In genomic region chr13:102597029-102598015, GRCh38 we compare ENCODE assay signal across 8 cellular contexts. TPM values are rescaled to one million over a fixed set of nuclear protein-coding genes. Genes with fewer than 3 reads are reported as not detected.
DNase-seq lines count a peak whose midpoint lies in the region; ATAC-seq and TF ChIP-seq lines count a peak whose summit lies in the region.

No MANE protein-coding gene starts in this region.

- no peaks in the 10 kb centered on the region for H3K27me3 Mint-ChIP-seq in activated naive CD8-positive, alpha-beta T cell treated with anti-CD3 and anti-CD28 coated beads, Interleukin-2, amount 50 U/mL, for 24 hours

- peaks cover 68% of the 10 kb centered on the region for H3K79me2 ChIP-seq in OCI-LY7 (ENCODE audit: insufficient read depth, low read depth, low read length)

- H3K27me3 ChIP-seq in AG04450 (ENCODE audit: control insufficient read depth, insufficient read depth, low read length) = no peaks in the 10 kb centered on the region
- H3K27me3 ChIP-seq in right atrium auricular region = no peaks in the 10 kb centered on the region

- H3K4me2 ChIP-seq in OCI-LY7 (ENCODE audit: low read length) = peak overlapping the region; percentile 95

- no peaks in the 10 kb centered on the region for H3K9me3 Mint-ChIP-seq in activated naive CD8-positive, alpha-beta T cell treated with anti-CD3 and anti-CD28 coated beads, Interleukin-2, amount 50 U/mL, for 24 hours

- intact Hi-C loops in OCI-LY7 (cut with micrococcal nuclease; ENCODE audit: unreplicated experiment) = loop anchor here (5.0 kb wide), 1 partner anchor 155 kb away; no protein-coding TSS in a partner anchor

- peaks cover 11% of the 10 kb centered on the region for H4K20me1 ChIP-seq in OCI-LY7 (ENCODE audit: insufficient read depth, low read length)

- H3K4me3 Mint-ChIP-seq in activated naive CD8-positive, alpha-beta T cell treated with anti-CD3 and anti-CD28 coated beads, Interleukin-2, amount 50 U/mL, for 24 hours = peak overlapping the region; percentile 98

- H3K27ac ChIP-seq in AG04450 (ENCODE audit: low read depth, low read length) (peak overlapping the region; percentile 69), OCI-LY7 (ENCODE audit: low read depth, low read length, poor library complexity, severe bottlenecking) (peak overlapping the region; percentile 91), right atrium auricular region (peak overlapping the region; percentile 97 to 99)

- DNase-seq in AG04450 (ENCODE audit: low read depth, low spot score) (no peak), OCI-LY7 (ENCODE audit: low spot score) (peak; percentile 18), right atrium auricular region (ENCODE audit: low spot score) (no peak), renal cortical epithelial cell (ENCODE audit: low read depth) (peak; percentile 58), NCI-H2171 (lab: John Stamatoyannopoulos, UW) (no peak)
- DNase-seq in activated naive CD8-positive, alpha-beta T cell treated with anti-CD3 and anti-CD28 coated beads, Interleukin-2, amount 50 U/mL, for 24 hours = peak; percentile 28

- H3K36me3 ChIP-seq in OCI-LY7 (ENCODE audit: insufficient read depth, low read length) (peaks cover 7% of the 10 kb centered on the region), right atrium auricular region (no peaks in the 10 kb centered on the region)

- H3K36me3 Mint-ChIP-seq in activated naive CD8-positive, alpha-beta T cell treated with anti-CD3 and anti-CD28 coated beads, Interleukin-2, amount 50 U/mL, for 24 hours (ENCODE audit: low read depth) = peaks cover 23% of the 10 kb centered on the region

- H3K9me3 ChIP-seq in AG04450 (ENCODE audit: control insufficient read depth, insufficient read depth, low read length) (no peaks in the 10 kb centered on the region; the same call in 1 of the 2 replicates), OCI-LY7 (ENCODE audit: low read length) (no peaks in the 10 kb centered on the region), right atrium auricular region (no peaks in the 10 kb centered on the region)

- peaks cover 69% of the 10 kb centered on the region for H3K4me1 Mint-ChIP-seq in activated naive CD8-positive, alpha-beta T cell treated with anti-CD3 and anti-CD28 coated beads, Interleukin-2, amount 50 U/mL, for 24 hours

- TF ChIP-seq CTCF in AG04450 (IDR thresholded peaks at IDR 0.05; ENCODE audit: low read depth, low read length) (no peak), OCI-LY7 (conservative IDR thresholded peaks at IDR 0.05; ENCODE audit: low read length) (no peak), right atrium auricular region (IDR thresholded peaks at IDR 0.05) (no peak)

- POLR2A ChIA-PET in AG04450 (lab: Yijun Ruan, JAX) (interaction anchor here (0.7 to 1.8 kb wide), 6 partner anchors 8 to 249 kb away, joined by 3 to 15 read pairs (median 4); partner anchors contain the start of gene ERCC5), OCI-LY7 (lab: Charles Lee) (interaction anchor here (1.6 to 1.9 kb wide), 2 partner anchors 248 to 249 kb away, joined by 4 to 6 read pairs; no protein-coding TSS in a partner anchor)

- no peaks in the 10 kb centered on the region for H3K9me2 ChIP-seq in OCI-LY7 (ENCODE audit: insufficient read depth, low read length)

- CTCF ChIA-PET in AG04450 (lab: Charles Lee) = interaction anchor here (1.1 kb wide), 1 partner anchor 17 kb away, joined by 4 read pairs; no protein-coding TSS in a partner anchor
- CTCF ChIA-PET in OCI-LY7 (lab: Charles Lee; ENCODE audit: unreplicated experiment) = no interaction called here

- peaks cover 24% of the 10 kb centered on the region for H3K4me1 ChIP-seq in OCI-LY7 (ENCODE audit: insufficient read depth, low read length, poor library complexity, severe bottlenecking)
- peaks cover 0 to 48% of the 10 kb centered on the region in 2 donors for H3K4me1 ChIP-seq in right atrium auricular region

- H3K27ac Mint-ChIP-seq in activated naive CD8-positive, alpha-beta T cell treated with anti-CD3 and anti-CD28 coated beads, Interleukin-2, amount 50 U/mL, for 24 hours = peak overlapping the region; percentile 97

- H2AFZ ChIP-seq in OCI-LY7 (ENCODE audit: low read length) = no peak overlapping the region

- H3K4me3 ChIP-seq in AG04450 (ENCODE audit: low read depth, low read length) = peak overlapping the region; percentile 93
- peak overlapping the region; percentile 86 for H3K4me3 ChIP-seq in OCI-LY7 (ENCODE audit: low read depth, low read length, poor library complexity, severe bottlenecking)
- peak overlapping the region; percentile 80 to 91 for H3K4me3 ChIP-seq in right atrium auricular region

- BruUV-seq in OCI-LY7 (replicated peaks; lab: Mats Ljungman, UMichigan) = no TSS peak

- ATAC-seq in GM18517 (IDR thresholded peaks at IDR 0.05; ENCODE audit: unreplicated experiment) (peak; percentile 31), HG02973 (IDR thresholded peaks at IDR 0.05; ENCODE audit: unreplicated experiment) (peak; percentile 19)
- no peak for ATAC-seq in activated naive CD8-positive, alpha-beta T cell treated with anti-CD3 and anti-CD28 coated beads, Interleukin-2, amount 50 U/mL, for 24 hours

RNA-seq across cellular contexts. Expression of gene TPP2, which starts 0.5 kb away (rescaled TPM):
- 40.9 and 49.8 TPM in 2 replicates for polyA plus RNA-seq in AG04450 (2011; rRNA removed)
- 34.7 and 49.4 TPM in 2 replicates for polyA minus RNA-seq in AG04450 (2011; rRNA and poly(A)+ RNA removed)
- 31.1 and 31.4 TPM in 2 replicates for total RNA-seq in OCI-LY7 (2014; rRNA removed; shearing (Covaris generic))
- total RNA-seq in OCI-LY7 (2022) (36.3 and 39.7 TPM in 2 replicates), right atrium auricular region (10 to 100 TPM; 28.6 to 59.9 TPM), renal cortical epithelial cell (59.9 and 76.1 TPM in 2 replicates)

Comparison
In these comparisons a context has a peak if more than half of its experiments do, and no peak if none do; other contexts are left out.
1. DNase-seq: peak in OCI-LY7 (single experiment), activated naive CD8-positive, alpha-beta T cell treated with anti-CD3 and anti-CD28 coated beads, Interleukin-2, amount 50 U/mL, for 24 hours (single experiment) and renal cortical epithelial cell (single experiment); none in AG04450 (single experiment), right atrium auricular region (single experiment) and NCI-H2171 (single experiment).
2. Peak in every context shown above with its lines, with median percentiles within 50 percentile points of each other: H3K27ac ChIP-seq and H3K4me3 ChIP-seq.